In the genomic region with DNA sequence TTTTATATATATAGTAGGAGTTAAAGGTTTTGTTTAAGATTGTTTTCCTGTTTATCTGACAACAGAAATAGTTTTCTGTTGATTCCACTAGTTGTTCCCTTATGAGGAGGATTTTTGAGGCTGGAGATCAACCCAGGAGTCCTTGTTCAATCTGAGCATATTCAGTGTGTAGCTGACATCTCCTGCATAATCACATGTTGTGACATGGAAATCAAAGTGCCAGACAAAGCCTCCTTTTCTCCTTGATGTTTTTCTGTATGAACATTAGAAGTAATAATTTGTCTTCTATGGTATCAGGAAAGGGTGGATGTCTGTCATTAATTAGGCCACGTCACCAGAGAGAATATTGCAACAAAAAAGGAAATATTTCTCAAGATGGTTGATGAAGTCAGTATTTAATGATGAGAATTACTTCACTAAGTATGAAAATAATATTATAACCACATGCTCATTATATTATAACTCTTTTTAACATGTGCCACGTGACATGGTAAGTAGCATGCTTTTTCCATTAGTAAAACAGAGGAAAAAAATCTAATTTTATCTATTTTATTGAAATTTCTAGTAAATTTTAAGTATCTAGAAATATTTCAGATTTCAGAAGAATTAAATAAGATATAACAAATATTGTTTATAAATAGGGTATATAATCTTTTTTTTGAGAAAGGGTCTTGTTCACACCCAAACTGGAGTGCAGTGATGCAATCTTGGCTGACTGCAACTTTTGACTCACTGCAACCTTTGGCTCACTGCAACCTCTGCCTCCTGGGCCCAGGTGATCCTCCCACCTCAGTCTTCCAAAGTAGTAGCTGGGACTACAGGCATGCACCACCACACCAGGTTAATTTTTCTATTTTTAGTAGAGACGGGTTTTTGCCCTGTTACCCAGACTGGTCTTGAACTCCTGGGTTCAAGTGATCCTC, we compare ENCODE assay signal across 21 cellular contexts.
"Had no signal": no experiment of that assay in that cellular context is flagged by ENCODE, and none has a peak within 500 bp of the region (broad histone marks: within the 10 kb centered on the region; RNA-seq: fewer than 3 reads in every experiment).

No MANE protein-coding gene starts in this region.

- H3K27me3 Mint-ChIP-seq: activated naive CD4-positive, alpha-beta T cell treated with anti-CD3 and anti-CD28 coated beads, Interleukin-2, amount 10 ng/mL, durations not matched to agents 7 days and 5 days had no signal

- H3K4me3 Mint-ChIP-seq: activated CD4-positive, alpha-beta memory T cell treated with anti-CD3 and anti-CD28 coated beads for 36 hours; activated CD4-positive, alpha-beta T cell treated with anti-CD3 and anti-CD28 coated beads for 36 hours; activated CD8-positive, alpha-beta memory T cell treated with anti-CD3 and anti-CD28 coated beads, Interleukin-2, amount 10 ng/mL, durations not matched to agents 7 days and 5 days; activated naive CD4-positive, alpha-beta T cell treated with anti-CD3 and anti-CD28 coated beads, Interleukin-2, amount 10 ng/mL, durations not matched to agents 7 days and 5 days; immature natural killer cell; neural crest cell; stimulated activated naive CD8-positive, alpha-beta T cell treated with anti-CD3 and anti-CD28 coated beads, Interleukin-15, Interleukin-2, amounts not matched to agents 100 ng/mL and 50 ng/mL, for 24 hours had no signal

- H3K4me3 ChIP-seq: ascending aorta, cardiac muscle cell, heart left ventricle, lower lobe of right lung, psoas muscle, right lobe of liver, upper lobe of right lung had no signal

- ATAC-seq: activated CD4-positive, alpha-beta T cell treated with anti-CD3 and anti-CD28 coated beads for 36 hours; activated CD8-positive, alpha-beta memory T cell treated with anti-CD3 and anti-CD28 coated beads, Interleukin-2, amount 10 ng/mL, durations not matched to agents 7 days and 5 days; esophagus mucosa; lower lobe of right lung; psoas muscle; upper lobe of right lung had no signal

- H3K9me3 Mint-ChIP-seq: activated CD4-positive, alpha-beta memory T cell treated with anti-CD3 and anti-CD28 coated beads for 36 hours; activated naive CD4-positive, alpha-beta T cell treated with anti-CD3 and anti-CD28 coated beads, Interleukin-2, amount 10 ng/mL, durations not matched to agents 7 days and 5 days; activated T-helper 2 cell treated with anti-CD3 and anti-CD28 coated beads, Interferon-gamma antibody, Interleukin-2, Interleukin-4, amounts not matched to agents 10 μg/mL and 5 μg/mL and 100 μg/mL, durations not matched to agents 14 hours and 24 hours and 36 hours; neural crest cell; stimulated activated naive CD8-positive, alpha-beta T cell treated with anti-CD3 and anti-CD28 coated beads, Interleukin-15, Interleukin-2, amounts not matched to agents 100 ng/mL and 50 ng/mL, for 24 hours had no signal

- H3K36me3 Mint-ChIP-seq: activated CD4-positive, alpha-beta memory T cell treated with anti-CD3 and anti-CD28 coated beads for 36 hours; activated CD8-positive, alpha-beta memory T cell treated with anti-CD3 and anti-CD28 coated beads, Interleukin-2, amount 10 ng/mL, durations not matched to agents 7 days and 5 days; activated naive CD4-positive, alpha-beta T cell treated with anti-CD3 and anti-CD28 coated beads, Interleukin-2, amount 10 ng/mL, durations not matched to agents 7 days and 5 days; immature natural killer cell had no signal

- H3K27ac Mint-ChIP-seq: activated CD4-positive, alpha-beta memory T cell treated with anti-CD3 and anti-CD28 coated beads for 36 hours; activated CD4-positive, alpha-beta T cell treated with anti-CD3 and anti-CD28 coated beads for 36 hours; activated CD8-positive, alpha-beta memory T cell treated with anti-CD3 and anti-CD28 coated beads, Interleukin-2, amount 10 ng/mL, durations not matched to agents 7 days and 5 days; activated naive CD4-positive, alpha-beta T cell treated with anti-CD3 and anti-CD28 coated beads, Interleukin-2, amount 10 ng/mL, durations not matched to agents 7 days and 5 days; activated T-helper 2 cell treated with anti-CD3 and anti-CD28 coated beads, Interferon-gamma antibody, Interleukin-2, Interleukin-4, amounts not matched to agents 10 μg/mL and 5 μg/mL and 100 μg/mL, durations not matched to agents 14 hours and 24 hours and 36 hours; immature natural killer cell; stimulated activated naive CD8-positive, alpha-beta T cell treated with anti-CD3 and anti-CD28 coated beads, Interleukin-15, Interleukin-2, amounts not matched to agents 100 ng/mL and 50 ng/mL, for 24 hours had no signal

- FAIRE-seq: frontal cortex had no signal

- H3K27me3 ChIP-seq: ascending aorta, cardiac muscle cell, heart left ventricle, right lobe of liver, upper lobe of right lung had no signal

- H3K27ac ChIP-seq: cardiac muscle cell, lower lobe of right lung, psoas muscle, upper lobe of right lung, VCaP had no signal

- DNase-seq: activated CD4-positive, alpha-beta memory T cell treated with anti-CD3 and anti-CD28 coated beads for 36 hours; activated CD4-positive, alpha-beta T cell treated with anti-CD3 and anti-CD28 coated beads for 36 hours; activated CD8-positive, alpha-beta memory T cell treated with anti-CD3 and anti-CD28 coated beads, Interleukin-2, amount 10 ng/mL, durations not matched to agents 7 days and 5 days; activated naive CD4-positive, alpha-beta T cell treated with anti-CD3 and anti-CD28 coated beads, Interleukin-2, amount 10 ng/mL, durations not matched to agents 7 days and 5 days; activated T-cell treated with anti-CD3 and anti-CD28 coated beads, Interleukin-2, amount 50 U/mL, for 1 hour; heart left ventricle; immature natural killer cell; lower lobe of right lung; midbrain; psoas muscle; right lobe of liver; T-helper 1 cell; upper lobe of right lung had no signal

- H3K36me3 ChIP-seq: ascending aorta, cardiac muscle cell, heart left ventricle, lower lobe of right lung, right lobe of liver, upper lobe of right lung had no signal

- H3K4me1 Mint-ChIP-seq: activated CD4-positive, alpha-beta T cell treated with anti-CD3 and anti-CD28 coated beads for 36 hours; activated CD8-positive, alpha-beta memory T cell treated with anti-CD3 and anti-CD28 coated beads, Interleukin-2, amount 10 ng/mL, durations not matched to agents 7 days and 5 days; activated naive CD4-positive, alpha-beta T cell treated with anti-CD3 and anti-CD28 coated beads, Interleukin-2, amount 10 ng/mL, durations not matched to agents 7 days and 5 days; immature natural killer cell had no signal

- H3K4me1 ChIP-seq: psoas muscle, right lobe of liver had no signal

- H3K9me3 ChIP-seq: ascending aorta, heart left ventricle, lower lobe of right lung, psoas muscle, right lobe of liver, upper lobe of right lung had no signal
